ENCODE assay signal across 1 cellular context in genomic region chr9:33175633-33176325, GRCh38.
TF ChIP-seq lines count a peak whose summit lies in the region.

No MANE protein-coding gene starts in this region.

TF ChIP-seq in HepG2, 621 proteins besides CTCF, POLR2A, EP300 and RAD21 (continued from another document):
- no peak for TF ChIP-seq ZNF318 (CRISPR knock-in tag; IDR thresholded peaks at IDR 0.05)
